In the genomic region with DNA sequence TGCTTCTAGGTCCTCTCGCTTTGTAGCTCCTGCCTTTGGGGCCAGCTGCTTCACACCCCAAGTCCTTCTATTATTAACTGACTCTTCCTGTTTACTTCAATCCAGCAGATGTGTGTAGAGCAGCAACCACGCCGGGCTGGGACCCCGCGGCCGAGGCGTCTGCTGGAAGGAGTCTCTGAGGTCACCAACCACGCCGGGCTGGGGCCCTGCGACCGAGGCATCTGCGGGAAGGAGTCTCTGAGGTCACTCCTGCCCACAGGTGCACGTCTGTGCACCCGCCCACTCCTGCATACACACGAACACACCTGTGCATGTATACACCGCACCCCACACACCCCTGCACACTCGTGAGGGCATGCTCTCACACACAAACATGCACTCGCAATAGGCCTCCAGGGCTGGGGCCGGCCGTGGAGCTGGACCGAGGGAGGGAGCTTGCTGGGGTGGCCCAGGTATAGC, we compare ENCODE assay signal across 10 cellular contexts. TPM values are rescaled to one million over a fixed set of nuclear protein-coding genes. Genes with fewer than 3 reads are reported as not detected.
DNase-seq lines count a peak whose midpoint lies in the region; ATAC-seq and TF ChIP-seq lines count a peak whose summit lies in the region.
"Had no signal": no experiment of that assay in that cellular context is flagged by ENCODE, and none has a peak within 500 bp of the region (broad histone marks: within the 10 kb centered on the region; RNA-seq: fewer than 3 reads in every experiment).

No MANE protein-coding gene starts in this region.

- peak overlapping the region; percentile 80 for H3K4me2 ChIP-seq in MM.1S (ENCODE audit: low read depth, low read length)

- intact Hi-C loops in left colon (cut with DNase I, micrococcal nuclease), result loop anchor here (5.0 to 10.0 kb wide), 3 partner anchors 61 to 424 kb away; no protein-coding TSS in a partner anchor

- H3K4me1 Mint-ChIP-seq in osteocyte (ENCODE audit: unreplicated experiment), result peaks cover 15% of the 10 kb centered on the region

- peak overlapping the region; percentile 60; the same call in 1 of the 2 replicates for H2AFZ ChIP-seq in MM.1S (ENCODE audit: low read length)

- H3K9me3 ChIP-seq in MM.1S (replicated peaks; ENCODE audit: insufficient read depth, low read length), result no peaks in the 10 kb centered on the region
- H3K9me3 ChIP-seq: HAP-1 had no signal

- no peaks in the 10 kb centered on the region for H3K9me3 Mint-ChIP-seq in osteocyte (ENCODE audit: unreplicated experiment)

- no peaks in the 10 kb centered on the region for H3K36me3 ChIP-seq in MM.1S (replicated peaks; ENCODE audit: insufficient read depth, low read length)
- H3K36me3 ChIP-seq: HAP-1 had no signal

- peak; percentile 65 for ATAC-seq in GM21619 (IDR thresholded peaks at IDR 0.05; ENCODE audit: unreplicated experiment)
- peak; percentile 9 for ATAC-seq in left colon
- no peak for ATAC-seq in GM18873 (IDR thresholded peaks at IDR 0.05; ENCODE audit: low FRiP score, unreplicated experiment)

- DNase-seq in GM10266 (ENCODE audit: extremely low spot score), result peak; percentile 53
- peak; percentile 98 for DNase-seq in MM.1S
- no peak for DNase-seq in left colon
- DNase-seq in osteocyte (ENCODE audit: extremely low spot score, unreplicated experiment), result no peak
- DNase-seq in stimulated activated CD4-positive, alpha-beta T cell treated with anti-CD3 and anti-CD28 coated beads, Interleukin-4, amount 100 ng/mL, for 1 hour, result no peak
- DNase-seq in HuH-7 (ENCODE audit: low spot score), result no peak

- H4K20me1 ChIP-seq in MM.1S (ENCODE audit: insufficient read depth, low read length), result no peaks in the 10 kb centered on the region

- H3K4me3 ChIP-seq in MM.1S (ENCODE audit: low read length), result peak overlapping the region; percentile 28; the same call in 1 of the 2 replicates
- H3K4me3 ChIP-seq: HAP-1 had no signal

- H3K27ac Mint-ChIP-seq in osteocyte (ENCODE audit: unreplicated experiment), result no peak overlapping the region

- no peaks in the 10 kb centered on the region for H3K79me2 ChIP-seq in MM.1S (ENCODE audit: low read length)

- peaks cover 24% of the 10 kb centered on the region for H3F3A ChIP-seq in MM.1S (ENCODE audit: insufficient read depth, low read length)

- H3K4me1 ChIP-seq in MM.1S (ENCODE audit: low read length), result peaks cover 35% of the 10 kb centered on the region
- H3K4me1 ChIP-seq: HAP-1 had no signal

- no peaks in the 10 kb centered on the region for H3K36me3 Mint-ChIP-seq in osteocyte (ENCODE audit: unreplicated experiment)

- H3K27me3 ChIP-seq in MM.1S (replicated peaks; ENCODE audit: insufficient read depth, low read length), result no peaks in the 10 kb centered on the region

- H3K4me3 Mint-ChIP-seq in osteocyte (ENCODE audit: unreplicated experiment), result no peak overlapping the region

- peaks cover 18% of the 10 kb centered on the region for H3K27me3 Mint-ChIP-seq in osteocyte (ENCODE audit: unreplicated experiment)

- H3K9me2 ChIP-seq in MM.1S (replicated peaks; ENCODE audit: insufficient read depth, low read length), result no peaks in the 10 kb centered on the region

- peak overlapping the region; percentile 93 for H3K9ac ChIP-seq in MM.1S (ENCODE audit: low read length)

- H3K27ac ChIP-seq in MM.1S (ENCODE audit: low read length), result peak overlapping the region; percentile 99

- no peak for TF ChIP-seq CTCF in GM10266 (IDR thresholded peaks at IDR 0.05; ENCODE audit: control insufficient read depth, insufficient read depth, low read depth, missing control alignments)
- TF ChIP-seq CTCF in MM.1S (IDR thresholded peaks at IDR 0.05; ENCODE audit: low read length), result no peak
- TF ChIP-seq CTCF in osteocyte (IDR thresholded peaks at IDR 0.05), result no peak

RNA-seq across cellular contexts. Expression of a gene that starts 7.8 kb away (rescaled TPM):
- total RNA-seq in left colon (not detected), osteocyte (not detected in 2 replicates)

RNA-seq across cellular contexts. Expression of a gene that starts 17.7 kb away (rescaled TPM):
- total RNA-seq in left colon (100 to 1,000 TPM in 1 of 2 donors, 10 to 100 TPM in 1; 78.5 to 127 TPM), osteocyte (24.1 and 28.6 TPM in 2 replicates)

RNA-seq across cellular contexts. Expression of a gene that starts 20.3 kb away (rescaled TPM):
- total RNA-seq in left colon, result not detected
- not detected in 2 replicates for total RNA-seq in osteocyte
- total RNA-seq: RPMI7951 had no signal

RNA-seq across cellular contexts. Expression of a gene that starts 33.9 kb away (rescaled TPM):
- total RNA-seq in left colon (10 to 100 TPM in 1 of 2 donors, 1 to 10 TPM in 1; 5.2 to 10.0 TPM), osteocyte (1.0 TPM in 2 replicates)
- total RNA-seq: RPMI7951 had no signal

Comparison
In these comparisons a context has a peak if more than half of its experiments do, and no peak if none do; other contexts are left out.
1. DNase-seq: peak in GM10266 (single experiment) and MM.1S (single experiment); none in left colon (0 of 2), osteocyte (single experiment), stimulated activated CD4-positive, alpha-beta T cell treated with anti-CD3 and anti-CD28 coated beads, Interleukin-4, amount 100 ng/mL, for 1 hour (single experiment) and HuH-7 (single experiment).